In the genomic region with DNA sequence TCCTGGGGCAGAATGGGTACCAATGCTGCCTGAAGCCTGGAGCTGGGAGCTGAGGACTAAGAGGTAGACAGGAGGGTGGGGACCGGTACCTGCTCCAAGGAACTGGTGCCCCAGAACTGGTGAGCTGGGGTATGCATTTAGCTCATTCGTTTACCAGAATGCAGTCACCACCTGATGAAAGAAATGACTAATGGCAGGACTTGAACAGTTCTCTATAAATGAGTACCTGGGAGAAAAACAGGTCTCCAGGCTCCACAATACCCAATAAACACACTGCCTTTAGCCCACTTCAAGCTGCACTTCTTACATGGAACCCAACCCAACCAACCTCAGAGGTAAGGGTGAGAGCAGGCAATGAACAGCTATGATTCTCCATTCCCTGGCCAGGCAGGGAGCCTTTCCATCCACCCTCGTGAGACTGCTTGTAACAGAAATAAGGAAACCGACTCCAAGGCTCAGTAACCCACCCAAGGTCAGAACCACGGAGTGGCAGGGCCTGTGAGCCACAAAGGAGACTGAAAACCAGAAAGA, we compare ENCODE assay signal across 8 cellular contexts. TPM values are rescaled to one million over a fixed set of nuclear protein-coding genes. Genes with fewer than 3 reads are reported as not detected.
A peak's percentile ranks its signal among the peaks of the same experiment; 100 is the strongest.
DNase-seq lines count a peak whose midpoint lies in the region; ATAC-seq and TF ChIP-seq lines count a peak whose summit lies in the region.

No MANE protein-coding gene starts in this region.

- POLR2A ChIA-PET in RWPE1 (lab: Yijun Ruan, JAX; ENCODE audit: low non-redundant PET) = interaction anchor here (0.6 kb wide), 1 partner anchor 38 kb away, joined by 3 read pairs; no protein-coding TSS in a partner anchor

- TF ChIP-seq EP300 in stomach (IDR thresholded peaks at IDR 0.05) = no peak

- intact Hi-C loops in heart right ventricle (cut with DNase I) = no loop called here
- intact Hi-C loops in left ventricle myocardium superior (cut with micrococcal nuclease) = no loop called here
- intact Hi-C loops in stomach (cut with DNase I; ENCODE audit: low total_unique reads) = no loop called here

- TF ChIP-seq POLR2A in stomach (IDR thresholded peaks at IDR 0.05) = no peak

- no peak for DNase-seq in heart right ventricle
- DNase-seq in left ventricle myocardium superior = no peak
- DNase-seq in RWPE1 (ENCODE audit: low spot score) = no peak
- DNase-seq in foreskin keratinocyte = no peak
- no peak for DNase-seq in stomach
- DNase-seq in SKM-1 (lab: John Stamatoyannopoulos, UW; ENCODE audit: unreplicated experiment) = no peak
- no peak for DNase-seq in NCI-H748 treated with DMSO at 0.1 percent for 48 hours (lab: John Stamatoyannopoulos, UW)
- no peak for DNase-seq in KG1 (lab: John Stamatoyannopoulos, UW)

- peak overlapping the region; percentile 5 to 80 (median 66) for H3K27ac ChIP-seq in heart right ventricle
- H3K27ac ChIP-seq in RWPE1 = peak overlapping the region; percentile 35
- no peak overlapping the region for H3K27ac ChIP-seq in foreskin keratinocyte
- peak overlapping the region in 3 of 5 donors; percentile 17 to 45 (median 39) for H3K27ac ChIP-seq in stomach

- H3K27me3 ChIP-seq in heart right ventricle = no peaks in the 10 kb centered on the region
- no peaks in the 10 kb centered on the region for H3K27me3 ChIP-seq in foreskin keratinocyte
- H3K27me3 ChIP-seq in stomach = no peaks in the 10 kb centered on the region

- CTCF ChIA-PET in RWPE1 (lab: Yijun Ruan, JAX) = interaction anchor here (0.5 to 0.7 kb wide), 3 partner anchors 8 to 132 kb away, joined by 3 read pairs; no protein-coding TSS in a partner anchor

- ATAC-seq in heart right ventricle (no peak), left ventricle myocardium superior (no peak), foreskin keratinocyte (peak; percentile 23)

- 59 to 67% methylated on average over 5 of the region's 5 CpGs for WGBS in heart right ventricle, 2 donors
- whole genome bisulfite sequencing in stomach, 5 donors = 64 to 79% (median 68%) methylated on average over 4 to 5 of the region's 5 CpGs

- TF ChIP-seq CTCF in heart right ventricle (IDR thresholded peaks at IDR 0.05) (no peak), RWPE1 (conservative IDR thresholded peaks at IDR 0.05; ENCODE audit: low read depth) (no peak), foreskin keratinocyte (conservative IDR thresholded peaks at IDR 0.05) (no peak), stomach (IDR thresholded peaks at IDR 0.05) (no peak)

- peaks cover 0 to 36% (median 6%) of the 10 kb centered on the region in 9 donors for H3K36me3 ChIP-seq in heart right ventricle
- H3K36me3 ChIP-seq in stomach = peaks cover 0 to 36% (median 24%) of the 10 kb centered on the region in 4 donors

- H3K4me1 ChIP-seq in heart right ventricle = peaks cover 17 to 100% (median 95%) of the 10 kb centered on the region in 9 donors
- peaks cover 60% of the 10 kb centered on the region for H3K4me1 ChIP-seq in foreskin keratinocyte
- H3K4me1 ChIP-seq in stomach = peaks cover 48 to 96% (median 76%) of the 10 kb centered on the region in 4 donors

- no peaks in the 10 kb centered on the region for H3K9me3 ChIP-seq in heart right ventricle
- H3K9me3 ChIP-seq in stomach = no peaks in the 10 kb centered on the region

- H3K4me3 ChIP-seq in heart right ventricle (peak overlapping the region in 1 of 10 donors; percentile 8), stomach (no peak overlapping the region)

RNA-seq across cellular contexts. Expression of gene FKBP1A, which starts 15.4 kb away (rescaled TPM):
- 100 to 1,000 TPM; 112 to 276 (median 140) TPM for total RNA-seq in heart right ventricle
- 100 to 1,000 TPM; 110 to 311 TPM for polyA plus RNA-seq in heart right ventricle
- total RNA-seq in left ventricle myocardium superior = 135 TPM
- total RNA-seq in foreskin keratinocyte = 316 and 364 TPM in 2 replicates
- 526 and 553 TPM in 2 replicates for polyA plus RNA-seq in foreskin keratinocyte
- total RNA-seq in stomach = 100 to 1,000 TPM in 2 of 5 donors, 10 to 100 TPM in 3; 33.0 to 280 (median 68.3) TPM
- polyA plus RNA-seq in stomach = 100 to 1,000 TPM; 135 to 283 (median 195) TPM

RNA-seq across cellular contexts. Expression of gene SDCBP2, which starts 48.5 kb away (rescaled TPM):
- total RNA-seq in heart right ventricle (1 to 10 TPM in 9 of 10 donors, under 1 TPM in 1; 0.62 to 4.3 (median 1.8) TPM), left ventricle myocardium superior (1.5 TPM), foreskin keratinocyte (2.9 and 5.3 TPM in 2 replicates), stomach (10 to 100 TPM; 33.3 to 90.9 (median 68.3) TPM)
- polyA plus RNA-seq in heart right ventricle (1 to 10 TPM; 2.7 to 4.2 TPM), foreskin keratinocyte (3.8 and 6.3 TPM in 2 replicates), stomach (100 to 1,000 TPM in 1 of 3 donors, 10 to 100 TPM in 2; 38.4 to 297 (median 52.8) TPM)
